ENCODE assay signal across 1 cellular context in genomic region chr6:18155273-18155863, GRCh38.
TF ChIP-seq lines count a peak whose summit lies in the region.

A gene with protein sequence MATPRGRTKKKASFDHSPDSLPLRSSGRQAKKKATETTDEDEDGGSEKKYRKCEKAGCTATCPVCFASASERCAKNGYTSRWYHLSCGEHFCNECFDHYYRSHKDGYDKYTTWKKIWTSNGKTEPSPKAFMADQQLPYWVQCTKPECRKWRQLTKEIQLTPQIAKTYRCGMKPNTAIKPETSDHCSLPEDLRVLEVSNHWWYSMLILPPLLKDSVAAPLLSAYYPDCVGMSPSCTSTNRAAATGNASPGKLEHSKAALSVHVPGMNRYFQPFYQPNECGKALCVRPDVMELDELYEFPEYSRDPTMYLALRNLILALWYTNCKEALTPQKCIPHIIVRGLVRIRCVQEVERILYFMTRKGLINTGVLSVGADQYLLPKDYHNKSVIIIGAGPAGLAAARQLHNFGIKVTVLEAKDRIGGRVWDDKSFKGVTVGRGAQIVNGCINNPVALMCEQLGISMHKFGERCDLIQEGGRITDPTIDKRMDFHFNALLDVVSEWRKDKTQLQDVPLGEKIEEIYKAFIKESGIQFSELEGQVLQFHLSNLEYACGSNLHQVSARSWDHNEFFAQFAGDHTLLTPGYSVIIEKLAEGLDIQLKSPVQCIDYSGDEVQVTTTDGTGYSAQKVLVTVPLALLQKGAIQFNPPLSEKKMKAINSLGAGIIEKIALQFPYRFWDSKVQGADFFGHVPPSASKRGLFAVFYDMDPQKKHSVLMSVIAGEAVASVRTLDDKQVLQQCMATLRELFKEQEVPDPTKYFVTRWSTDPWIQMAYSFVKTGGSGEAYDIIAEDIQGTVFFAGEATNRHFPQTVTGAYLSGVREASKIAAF (plus strand): TSS chr6:18155422. CDS start chr6:18159896, 4,474 bp downstream.

TF ChIP-seq in HepG2, 621 proteins besides CTCF, POLR2A, EP300 and RAD21 (continued from another document and continues in another):
- TF ChIP-seq, protein P1, sequence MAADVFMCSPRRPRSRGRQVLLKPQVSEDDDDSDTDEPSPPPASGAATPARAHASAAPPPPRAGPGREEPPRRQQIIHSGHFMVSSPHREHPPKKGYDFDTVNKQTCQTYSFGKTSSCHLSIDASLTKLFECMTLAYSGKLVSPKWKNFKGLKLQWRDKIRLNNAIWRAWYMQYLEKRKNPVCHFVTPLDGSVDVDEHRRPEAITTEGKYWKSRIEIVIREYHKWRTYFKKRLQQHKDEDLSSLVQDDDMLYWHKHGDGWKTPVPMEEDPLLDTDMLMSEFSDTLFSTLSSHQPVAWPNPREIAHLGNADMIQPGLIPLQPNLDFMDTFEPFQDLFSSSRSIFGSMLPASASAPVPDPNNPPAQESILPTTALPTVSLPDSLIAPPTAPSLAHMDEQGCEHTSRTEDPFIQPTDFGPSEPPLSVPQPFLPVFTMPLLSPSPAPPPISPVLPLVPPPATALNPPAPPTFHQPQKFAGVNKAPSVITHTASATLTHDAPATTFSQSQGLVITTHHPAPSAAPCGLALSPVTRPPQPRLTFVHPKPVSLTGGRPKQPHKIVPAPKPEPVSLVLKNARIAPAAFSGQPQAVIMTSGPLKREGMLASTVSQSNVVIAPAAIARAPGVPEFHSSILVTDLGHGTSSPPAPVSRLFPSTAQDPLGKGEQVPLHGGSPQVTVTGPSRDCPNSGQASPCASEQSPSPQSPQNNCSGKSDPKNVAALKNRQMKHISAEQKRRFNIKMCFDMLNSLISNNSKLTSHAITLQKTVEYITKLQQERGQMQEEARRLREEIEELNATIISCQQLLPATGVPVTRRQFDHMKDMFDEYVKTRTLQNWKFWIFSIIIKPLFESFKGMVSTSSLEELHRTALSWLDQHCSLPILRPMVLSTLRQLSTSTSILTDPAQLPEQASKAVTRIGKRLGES (CRISPR knock-in tag; IDR thresholded peaks at IDR 0.05; ENCODE audit: borderline replicate concordance), result no peak; the same call in 1 of the 2 replicates
- TF ChIP-seq ZNF773 (CRISPR knock-in tag; IDR thresholded peaks at IDR 0.05; ENCODE audit: borderline replicate concordance) (0 out of 2 replicates have a peak, but pooled peaks have one; percentile 40), NFYC (CRISPR knock-in tag; IDR thresholded peaks at IDR 0.05) (peak; percentile 26; the same call in 1 of the 2 replicates), SIN3A (IDR thresholded peaks at IDR 0.05; ENCODE audit: borderline replicate concordance, low read depth, low read length) (0 out of 2 replicates have a peak, but pooled peaks have one; percentile 55), MEF2D (CRISPR knock-in tag; IDR thresholded peaks at IDR 0.05) (0 out of 2 replicates have a peak, but pooled peaks have one; percentile 9), ATM (IDR thresholded peaks at IDR 0.05; ENCODE audit: borderline replicate concordance) (no peak), ZNF839 (CRISPR knock-in tag; IDR thresholded peaks at IDR 0.05; ENCODE audit: borderline replicate concordance) (no peak), HIVEP1 (CRISPR knock-in tag; IDR thresholded peaks at IDR 0.05) (peak; percentile 21; the same call in 1 of the 2 replicates), RBM39 (IDR thresholded peaks at IDR 0.05; ENCODE audit: low read depth, low read length, poor library complexity, severe bottlenecking) (peak; percentile 89), ETV5 (CRISPR knock-in tag; IDR thresholded peaks at IDR 0.05; ENCODE audit: borderline replicate concordance) (peak; percentile 86), STAT5B (CRISPR knock-in tag; IDR thresholded peaks at IDR 0.05) (no peak), ZNF563 (CRISPR knock-in tag; IDR thresholded peaks at IDR 0.05) (peak; percentile 71; the same call in 1 of the 2 replicates), YEATS2 (CRISPR knock-in tag; IDR thresholded peaks at IDR 0.05; ENCODE audit: borderline replicate concordance) (peak; percentile 67; the same call in 1 of the 2 replicates), MBD4 (IDR thresholded peaks at IDR 0.05; ENCODE audit: borderline replicate concordance, low read length) (no peak), ETV6 (CRISPR knock-in tag; conservative IDR thresholded peaks at IDR 0.05) (no peak), CHD4 (IDR thresholded peaks at IDR 0.05; ENCODE audit: borderline replicate concordance, low read length) (no peak), GABPA (IDR thresholded peaks at IDR 0.05; ENCODE audit: low read depth, low read length) (peak; percentile 49), GABPA (CRISPR knock-in tag; IDR thresholded peaks at IDR 0.05; ENCODE audit: low read depth) (peak; percentile 77), TCF7L2 (IDR thresholded peaks at IDR 0.05; ENCODE audit: low read depth, low read length) (no peak), ZNF720 (CRISPR knock-in tag; IDR thresholded peaks at IDR 0.05) (no peak), TIGD3 (CRISPR knock-in tag; IDR thresholded peaks at IDR 0.05; ENCODE audit: borderline replicate concordance) (no peak), SUZ12 (IDR thresholded peaks at IDR 0.05; ENCODE audit: low read depth, low read length) (no peak), BHLHE40 (IDR thresholded peaks at IDR 0.05; ENCODE audit: low read length) (no peak), TP53 (CRISPR knock-in tag; conservative IDR thresholded peaks at IDR 0.05) (no peak), GATAD2A (CRISPR knock-in tag; IDR thresholded peaks at IDR 0.05) (peak; percentile 30), ZFYVE20 (CRISPR knock-in tag; IDR thresholded peaks at IDR 0.05; ENCODE audit: borderline replicate concordance, low read depth) (no peak), ARNT (IDR thresholded peaks at IDR 0.05) (no peak), MIXL1 (CRISPR knock-in tag; IDR thresholded peaks at IDR 0.05) (no peak), ZNF598 (CRISPR knock-in tag; IDR thresholded peaks at IDR 0.05; ENCODE audit: borderline replicate concordance) (no peak), ZNF556 (CRISPR knock-in tag; IDR thresholded peaks at IDR 0.05; ENCODE audit: borderline replicate concordance) (peak; percentile 60; the same call in 1 of the 2 replicates), SRSF9 (IDR thresholded peaks at IDR 0.05; ENCODE audit: borderline replicate concordance, insufficient read depth, low read depth, low read length, poor library complexity, severe bottlenecking) (no peak), IKZF5 (CRISPR knock-in tag; IDR thresholded peaks at IDR 0.05) (no peak; the same call in 1 of the 2 replicates), KDM3A (CRISPR knock-in tag; IDR thresholded peaks at IDR 0.05; ENCODE audit: low read depth) (peak; percentile 8; the same call in 1 of the 2 replicates), ZNF552 (CRISPR knock-in tag; IDR thresholded peaks at IDR 0.05; ENCODE audit: borderline replicate concordance) (no peak)
- TF ChIP-seq, protein P2, sequence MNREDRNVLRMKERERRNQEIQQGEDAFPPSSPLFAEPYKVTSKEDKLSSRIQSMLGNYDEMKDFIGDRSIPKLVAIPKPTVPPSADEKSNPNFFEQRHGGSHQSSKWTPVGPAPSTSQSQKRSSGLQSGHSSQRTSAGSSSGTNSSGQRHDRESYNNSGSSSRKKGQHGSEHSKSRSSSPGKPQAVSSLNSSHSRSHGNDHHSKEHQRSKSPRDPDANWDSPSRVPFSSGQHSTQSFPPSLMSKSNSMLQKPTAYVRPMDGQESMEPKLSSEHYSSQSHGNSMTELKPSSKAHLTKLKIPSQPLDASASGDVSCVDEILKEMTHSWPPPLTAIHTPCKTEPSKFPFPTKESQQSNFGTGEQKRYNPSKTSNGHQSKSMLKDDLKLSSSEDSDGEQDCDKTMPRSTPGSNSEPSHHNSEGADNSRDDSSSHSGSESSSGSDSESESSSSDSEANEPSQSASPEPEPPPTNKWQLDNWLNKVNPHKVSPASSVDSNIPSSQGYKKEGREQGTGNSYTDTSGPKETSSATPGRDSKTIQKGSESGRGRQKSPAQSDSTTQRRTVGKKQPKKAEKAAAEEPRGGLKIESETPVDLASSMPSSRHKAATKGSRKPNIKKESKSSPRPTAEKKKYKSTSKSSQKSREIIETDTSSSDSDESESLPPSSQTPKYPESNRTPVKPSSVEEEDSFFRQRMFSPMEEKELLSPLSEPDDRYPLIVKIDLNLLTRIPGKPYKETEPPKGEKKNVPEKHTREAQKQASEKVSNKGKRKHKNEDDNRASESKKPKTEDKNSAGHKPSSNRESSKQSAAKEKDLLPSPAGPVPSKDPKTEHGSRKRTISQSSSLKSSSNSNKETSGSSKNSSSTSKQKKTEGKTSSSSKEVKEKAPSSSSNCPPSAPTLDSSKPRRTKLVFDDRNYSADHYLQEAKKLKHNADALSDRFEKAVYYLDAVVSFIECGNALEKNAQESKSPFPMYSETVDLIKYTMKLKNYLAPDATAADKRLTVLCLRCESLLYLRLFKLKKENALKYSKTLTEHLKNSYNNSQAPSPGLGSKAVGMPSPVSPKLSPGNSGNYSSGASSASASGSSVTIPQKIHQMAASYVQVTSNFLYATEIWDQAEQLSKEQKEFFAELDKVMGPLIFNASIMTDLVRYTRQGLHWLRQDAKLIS (CRISPR knock-in tag; IDR thresholded peaks at IDR 0.05), result 0 out of 2 replicates have a peak, but pooled peaks have one; percentile 19
- TF ChIP-seq, protein P3, sequence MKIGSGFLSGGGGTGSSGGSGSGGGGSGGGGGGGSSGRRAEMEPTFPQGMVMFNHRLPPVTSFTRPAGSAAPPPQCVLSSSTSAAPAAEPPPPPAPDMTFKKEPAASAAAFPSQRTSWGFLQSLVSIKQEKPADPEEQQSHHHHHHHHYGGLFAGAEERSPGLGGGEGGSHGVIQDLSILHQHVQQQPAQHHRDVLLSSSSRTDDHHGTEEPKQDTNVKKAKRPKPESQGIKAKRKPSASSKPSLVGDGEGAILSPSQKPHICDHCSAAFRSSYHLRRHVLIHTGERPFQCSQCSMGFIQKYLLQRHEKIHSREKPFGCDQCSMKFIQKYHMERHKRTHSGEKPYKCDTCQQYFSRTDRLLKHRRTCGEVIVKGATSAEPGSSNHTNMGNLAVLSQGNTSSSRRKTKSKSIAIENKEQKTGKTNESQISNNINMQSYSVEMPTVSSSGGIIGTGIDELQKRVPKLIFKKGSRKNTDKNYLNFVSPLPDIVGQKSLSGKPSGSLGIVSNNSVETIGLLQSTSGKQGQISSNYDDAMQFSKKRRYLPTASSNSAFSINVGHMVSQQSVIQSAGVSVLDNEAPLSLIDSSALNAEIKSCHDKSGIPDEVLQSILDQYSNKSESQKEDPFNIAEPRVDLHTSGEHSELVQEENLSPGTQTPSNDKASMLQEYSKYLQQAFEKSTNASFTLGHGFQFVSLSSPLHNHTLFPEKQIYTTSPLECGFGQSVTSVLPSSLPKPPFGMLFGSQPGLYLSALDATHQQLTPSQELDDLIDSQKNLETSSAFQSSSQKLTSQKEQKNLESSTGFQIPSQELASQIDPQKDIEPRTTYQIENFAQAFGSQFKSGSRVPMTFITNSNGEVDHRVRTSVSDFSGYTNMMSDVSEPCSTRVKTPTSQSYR (CRISPR knock-in tag; IDR thresholded peaks at IDR 0.05; ENCODE audit: borderline replicate concordance), result no peak
- TF ChIP-seq, protein P4, sequence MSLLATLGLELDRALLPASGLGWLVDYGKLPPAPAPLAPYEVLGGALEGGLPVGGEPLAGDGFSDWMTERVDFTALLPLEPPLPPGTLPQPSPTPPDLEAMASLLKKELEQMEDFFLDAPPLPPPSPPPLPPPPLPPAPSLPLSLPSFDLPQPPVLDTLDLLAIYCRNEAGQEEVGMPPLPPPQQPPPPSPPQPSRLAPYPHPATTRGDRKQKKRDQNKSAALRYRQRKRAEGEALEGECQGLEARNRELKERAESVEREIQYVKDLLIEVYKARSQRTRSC (CRISPR knock-in tag; IDR thresholded peaks at IDR 0.05; ENCODE audit: low read depth), result no peak
- TF ChIP-seq, protein P5, sequence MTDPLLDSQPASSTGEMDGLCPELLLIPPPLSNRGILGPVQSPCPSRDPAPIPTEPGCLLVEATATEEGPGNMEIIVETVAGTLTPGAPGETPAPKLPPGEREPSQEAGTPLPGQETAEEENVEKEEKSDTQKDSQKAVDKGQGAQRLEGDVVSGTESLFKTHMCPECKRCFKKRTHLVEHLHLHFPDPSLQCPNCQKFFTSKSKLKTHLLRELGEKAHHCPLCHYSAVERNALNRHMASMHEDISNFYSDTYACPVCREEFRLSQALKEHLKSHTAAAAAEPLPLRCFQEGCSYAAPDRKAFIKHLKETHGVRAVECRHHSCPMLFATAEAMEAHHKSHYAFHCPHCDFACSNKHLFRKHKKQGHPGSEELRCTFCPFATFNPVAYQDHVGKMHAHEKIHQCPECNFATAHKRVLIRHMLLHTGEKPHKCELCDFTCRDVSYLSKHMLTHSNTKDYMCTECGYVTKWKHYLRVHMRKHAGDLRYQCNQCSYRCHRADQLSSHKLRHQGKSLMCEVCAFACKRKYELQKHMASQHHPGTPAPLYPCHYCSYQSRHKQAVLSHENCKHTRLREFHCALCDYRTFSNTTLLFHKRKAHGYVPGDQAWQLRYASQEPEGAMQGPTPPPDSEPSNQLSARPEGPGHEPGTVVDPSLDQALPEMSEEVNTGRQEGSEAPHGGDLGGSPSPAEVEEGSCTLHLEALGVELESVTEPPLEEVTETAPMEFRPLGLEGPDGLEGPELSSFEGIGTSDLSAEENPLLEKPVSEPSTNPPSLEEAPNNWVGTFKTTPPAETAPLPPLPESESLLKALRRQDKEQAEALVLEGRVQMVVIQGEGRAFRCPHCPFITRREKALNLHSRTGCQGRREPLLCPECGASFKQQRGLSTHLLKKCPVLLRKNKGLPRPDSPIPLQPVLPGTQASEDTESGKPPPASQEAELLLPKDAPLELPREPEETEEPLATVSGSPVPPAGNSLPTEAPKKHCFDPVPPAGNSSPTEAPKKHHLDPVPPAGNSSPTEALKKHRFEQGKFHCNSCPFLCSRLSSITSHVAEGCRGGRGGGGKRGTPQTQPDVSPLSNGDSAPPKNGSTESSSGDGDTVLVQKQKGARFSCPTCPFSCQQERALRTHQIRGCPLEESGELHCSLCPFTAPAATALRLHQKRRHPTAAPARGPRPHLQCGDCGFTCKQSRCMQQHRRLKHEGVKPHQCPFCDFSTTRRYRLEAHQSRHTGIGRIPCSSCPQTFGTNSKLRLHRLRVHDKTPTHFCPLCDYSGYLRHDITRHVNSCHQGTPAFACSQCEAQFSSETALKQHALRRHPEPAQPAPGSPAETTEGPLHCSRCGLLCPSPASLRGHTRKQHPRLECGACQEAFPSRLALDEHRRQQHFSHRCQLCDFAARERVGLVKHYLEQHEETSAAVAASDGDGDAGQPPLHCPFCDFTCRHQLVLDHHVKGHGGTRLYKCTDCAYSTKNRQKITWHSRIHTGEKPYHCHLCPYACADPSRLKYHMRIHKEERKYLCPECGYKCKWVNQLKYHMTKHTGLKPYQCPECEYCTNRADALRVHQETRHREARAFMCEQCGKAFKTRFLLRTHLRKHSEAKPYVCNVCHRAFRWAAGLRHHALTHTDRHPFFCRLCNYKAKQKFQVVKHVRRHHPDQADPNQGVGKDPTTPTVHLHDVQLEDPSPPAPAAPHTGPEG (CRISPR knock-in tag; IDR thresholded peaks at IDR 0.05), result peak; percentile 74; the same call in 1 of the 2 replicates
